ENCODE assay signal across 1 cellular context in the genomic region with DNA sequence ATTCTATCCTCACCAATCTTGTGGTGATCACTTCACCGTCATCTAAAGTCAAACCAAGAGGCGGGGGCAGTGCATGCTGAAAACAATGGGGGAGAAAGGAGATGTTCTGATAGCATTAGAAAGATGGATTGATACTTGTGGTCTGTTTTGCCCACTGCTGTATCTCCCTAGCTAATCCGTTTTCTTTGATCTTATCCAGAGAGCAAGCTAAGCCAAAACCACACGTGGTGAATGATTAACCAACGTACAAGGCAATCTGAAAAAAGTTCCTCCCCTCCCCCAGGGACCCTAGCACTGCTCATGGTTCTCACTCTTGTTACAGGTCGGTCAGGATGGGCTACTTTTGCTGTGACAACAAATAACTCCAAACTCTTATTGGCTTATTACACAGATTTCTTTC.
TF ChIP-seq lines count a peak whose summit lies in the region.

No MANE protein-coding gene starts in this region.

TF ChIP-seq in HepG2, 621 proteins besides CTCF, POLR2A, EP300 and RAD21 (continued from another document and continues in another):
- TF ChIP-seq, protein P1, sequence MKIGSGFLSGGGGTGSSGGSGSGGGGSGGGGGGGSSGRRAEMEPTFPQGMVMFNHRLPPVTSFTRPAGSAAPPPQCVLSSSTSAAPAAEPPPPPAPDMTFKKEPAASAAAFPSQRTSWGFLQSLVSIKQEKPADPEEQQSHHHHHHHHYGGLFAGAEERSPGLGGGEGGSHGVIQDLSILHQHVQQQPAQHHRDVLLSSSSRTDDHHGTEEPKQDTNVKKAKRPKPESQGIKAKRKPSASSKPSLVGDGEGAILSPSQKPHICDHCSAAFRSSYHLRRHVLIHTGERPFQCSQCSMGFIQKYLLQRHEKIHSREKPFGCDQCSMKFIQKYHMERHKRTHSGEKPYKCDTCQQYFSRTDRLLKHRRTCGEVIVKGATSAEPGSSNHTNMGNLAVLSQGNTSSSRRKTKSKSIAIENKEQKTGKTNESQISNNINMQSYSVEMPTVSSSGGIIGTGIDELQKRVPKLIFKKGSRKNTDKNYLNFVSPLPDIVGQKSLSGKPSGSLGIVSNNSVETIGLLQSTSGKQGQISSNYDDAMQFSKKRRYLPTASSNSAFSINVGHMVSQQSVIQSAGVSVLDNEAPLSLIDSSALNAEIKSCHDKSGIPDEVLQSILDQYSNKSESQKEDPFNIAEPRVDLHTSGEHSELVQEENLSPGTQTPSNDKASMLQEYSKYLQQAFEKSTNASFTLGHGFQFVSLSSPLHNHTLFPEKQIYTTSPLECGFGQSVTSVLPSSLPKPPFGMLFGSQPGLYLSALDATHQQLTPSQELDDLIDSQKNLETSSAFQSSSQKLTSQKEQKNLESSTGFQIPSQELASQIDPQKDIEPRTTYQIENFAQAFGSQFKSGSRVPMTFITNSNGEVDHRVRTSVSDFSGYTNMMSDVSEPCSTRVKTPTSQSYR (CRISPR knock-in tag; IDR thresholded peaks at IDR 0.05; ENCODE audit: borderline replicate concordance) = peak; percentile 92
- peak; percentile 55 for TF ChIP-seq SALL1 (CRISPR knock-in tag; IDR thresholded peaks at IDR 0.05)
- no peak for TF ChIP-seq PTBP1 (IDR thresholded peaks at IDR 0.05; ENCODE audit: low read depth, low read length, poor library complexity, severe bottlenecking)
- no peak for TF ChIP-seq HNRNPK (IDR thresholded peaks at IDR 0.05; ENCODE audit: low read depth, low read length, poor library complexity, severe bottlenecking)
- TF ChIP-seq MAX (IDR thresholded peaks at IDR 0.05) = peak; percentile 45; the same call in 1 of the 2 replicates
- TF ChIP-seq CREM (IDR thresholded peaks at IDR 0.05) = peak; percentile 45; the same call in 1 of the 2 replicates
- TF ChIP-seq CREM (CRISPR knock-in tag; IDR thresholded peaks at IDR 0.05) = no peak
- TF ChIP-seq ZNF251 (CRISPR knock-in tag; IDR thresholded peaks at IDR 0.05) = no peak
- TF ChIP-seq FOXM1 (CRISPR knock-in tag; IDR thresholded peaks at IDR 0.05) = no peak
- no peak for TF ChIP-seq ZNF775 (CRISPR knock-in tag; IDR thresholded peaks at IDR 0.05; ENCODE audit: borderline replicate concordance)
- TF ChIP-seq SOX13 (IDR thresholded peaks at IDR 0.05) = peak; percentile 86
- TF ChIP-seq SOX13 (CRISPR knock-in tag; conservative IDR thresholded peaks at IDR 0.05 in 1 of 2, IDR thresholded peaks at IDR 0.05 in 1 of 2) = peak in 1 of 2 experiments; percentile 99; a peak in 2 of 4 replicates
- TF ChIP-seq ZNF362 (CRISPR knock-in tag; IDR thresholded peaks at IDR 0.05; ENCODE audit: borderline replicate concordance) = peak; percentile 70
- no peak for TF ChIP-seq XBP1 (CRISPR knock-in tag; IDR thresholded peaks at IDR 0.05)
- peak; percentile 74 for TF ChIP-seq PATZ1 (CRISPR knock-in tag; IDR thresholded peaks at IDR 0.05)
- TF ChIP-seq NBN (conservative IDR thresholded peaks at IDR 0.05) = no peak
- TF ChIP-seq GPN1 (CRISPR knock-in tag; IDR thresholded peaks at IDR 0.05; ENCODE audit: borderline replicate concordance) = no peak
- TF ChIP-seq, protein P2, sequence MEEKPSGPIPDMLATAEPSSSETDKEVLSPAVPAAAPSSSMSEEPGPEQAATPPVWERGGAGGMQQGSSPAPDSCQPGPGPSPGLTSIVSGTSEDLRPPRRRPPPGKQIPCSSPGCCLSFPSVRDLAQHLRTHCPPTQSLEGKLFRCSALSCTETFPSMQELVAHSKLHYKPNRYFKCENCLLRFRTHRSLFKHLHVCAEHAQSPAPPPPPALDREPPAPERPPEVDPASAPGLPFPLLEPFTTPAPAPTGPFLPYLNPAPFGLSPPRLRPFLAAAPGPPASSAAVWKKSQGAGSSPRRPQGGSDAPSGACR (CRISPR knock-in tag; IDR thresholded peaks at IDR 0.05) = no peak
- TF ChIP-seq ZNF878 (CRISPR knock-in tag; IDR thresholded peaks at IDR 0.05) = 0 out of 2 replicates have a peak, but pooled peaks have one; percentile 54
- 0 out of 2 replicates have a peak, but pooled peaks have one; percentile 33 for TF ChIP-seq ZSCAN31 (CRISPR knock-in tag; IDR thresholded peaks at IDR 0.05; ENCODE audit: low read depth)
- TF ChIP-seq, protein P3, sequence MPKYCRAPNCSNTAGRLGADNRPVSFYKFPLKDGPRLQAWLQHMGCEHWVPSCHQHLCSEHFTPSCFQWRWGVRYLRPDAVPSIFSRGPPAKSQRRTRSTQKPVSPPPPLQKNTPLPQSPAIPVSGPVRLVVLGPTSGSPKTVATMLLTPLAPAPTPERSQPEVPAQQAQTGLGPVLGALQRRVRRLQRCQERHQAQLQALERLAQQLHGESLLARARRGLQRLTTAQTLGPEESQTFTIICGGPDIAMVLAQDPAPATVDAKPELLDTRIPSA (CRISPR knock-in tag; IDR thresholded peaks at IDR 0.05; ENCODE audit: borderline replicate concordance) = no peak
- TF ChIP-seq ZNF160 (CRISPR knock-in tag; IDR thresholded peaks at IDR 0.05) = no peak
- peak; percentile 36; the same call in 1 of the 2 replicates for TF ChIP-seq CEBPG (CRISPR knock-in tag; IDR thresholded peaks at IDR 0.05)
- no peak for TF ChIP-seq KLF15 (CRISPR knock-in tag; IDR thresholded peaks at IDR 0.05; ENCODE audit: borderline replicate concordance)
- no peak for TF ChIP-seq ZNF616 (CRISPR knock-in tag; IDR thresholded peaks at IDR 0.05; ENCODE audit: low read depth)
- TF ChIP-seq PITX1 (CRISPR knock-in tag; IDR thresholded peaks at IDR 0.05) = peak; percentile 99
- no peak for TF ChIP-seq ZFP90 (CRISPR knock-in tag; IDR thresholded peaks at IDR 0.05; ENCODE audit: borderline replicate concordance)
- TF ChIP-seq BCL6 (CRISPR knock-in tag; IDR thresholded peaks at IDR 0.05) = peak; percentile 58; the same call in 1 of the 2 replicates
- TF ChIP-seq GFI1 (CRISPR knock-in tag; IDR thresholded peaks at IDR 0.05; ENCODE audit: borderline replicate concordance) = peak; percentile 92
- TF ChIP-seq NFIC (IDR thresholded peaks at IDR 0.05; ENCODE audit: low read length) = peak; percentile 59; the same call in 1 of the 2 replicates
- no peak for TF ChIP-seq REPIN1 (CRISPR knock-in tag; IDR thresholded peaks at IDR 0.05; ENCODE audit: borderline replicate concordance, low read depth)
- peak; percentile 36; the same call in 1 of the 2 replicates for TF ChIP-seq HOXA3 (CRISPR knock-in tag; IDR thresholded peaks at IDR 0.05)
- TF ChIP-seq HOXA7 (CRISPR knock-in tag; IDR thresholded peaks at IDR 0.05) = no peak
- TF ChIP-seq ZNF792 (CRISPR knock-in tag; IDR thresholded peaks at IDR 0.05) = peak; percentile 48; the same call in 1 of the 2 replicates
- no peak for TF ChIP-seq ZBTB21 (CRISPR knock-in tag; IDR thresholded peaks at IDR 0.05)
- TF ChIP-seq POGZ (CRISPR knock-in tag; IDR thresholded peaks at IDR 0.05) = 0 out of 2 replicates have a peak, but pooled peaks have one; percentile 22
- no peak for TF ChIP-seq POLR2AphosphoS2 (IDR thresholded peaks at IDR 0.05; ENCODE audit: low read depth, low read length)
- TF ChIP-seq, protein P4, sequence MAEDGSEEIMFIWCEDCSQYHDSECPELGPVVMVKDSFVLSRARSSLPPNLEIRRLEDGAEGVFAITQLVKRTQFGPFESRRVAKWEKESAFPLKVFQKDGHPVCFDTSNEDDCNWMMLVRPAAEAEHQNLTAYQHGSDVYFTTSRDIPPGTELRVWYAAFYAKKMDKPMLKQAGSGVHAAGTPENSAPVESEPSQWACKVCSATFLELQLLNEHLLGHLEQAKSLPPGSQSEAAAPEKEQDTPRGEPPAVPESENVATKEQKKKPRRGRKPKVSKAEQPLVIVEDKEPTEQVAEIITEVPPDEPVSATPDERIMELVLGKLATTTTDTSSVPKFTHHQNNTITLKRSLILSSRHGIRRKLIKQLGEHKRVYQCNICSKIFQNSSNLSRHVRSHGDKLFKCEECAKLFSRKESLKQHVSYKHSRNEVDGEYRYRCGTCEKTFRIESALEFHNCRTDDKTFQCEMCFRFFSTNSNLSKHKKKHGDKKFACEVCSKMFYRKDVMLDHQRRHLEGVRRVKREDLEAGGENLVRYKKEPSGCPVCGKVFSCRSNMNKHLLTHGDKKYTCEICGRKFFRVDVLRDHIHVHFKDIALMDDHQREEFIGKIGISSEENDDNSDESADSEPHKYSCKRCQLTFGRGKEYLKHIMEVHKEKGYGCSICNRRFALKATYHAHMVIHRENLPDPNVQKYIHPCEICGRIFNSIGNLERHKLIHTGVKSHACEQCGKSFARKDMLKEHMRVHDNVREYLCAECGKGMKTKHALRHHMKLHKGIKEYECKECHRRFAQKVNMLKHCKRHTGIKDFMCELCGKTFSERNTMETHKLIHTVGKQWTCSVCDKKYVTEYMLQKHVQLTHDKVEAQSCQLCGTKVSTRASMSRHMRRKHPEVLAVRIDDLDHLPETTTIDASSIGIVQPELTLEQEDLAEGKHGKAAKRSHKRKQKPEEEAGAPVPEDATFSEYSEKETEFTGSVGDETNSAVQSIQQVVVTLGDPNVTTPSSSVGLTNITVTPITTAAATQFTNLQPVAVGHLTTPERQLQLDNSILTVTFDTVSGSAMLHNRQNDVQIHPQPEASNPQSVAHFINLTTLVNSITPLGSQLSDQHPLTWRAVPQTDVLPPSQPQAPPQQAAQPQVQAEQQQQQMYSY (CRISPR knock-in tag; IDR thresholded peaks at IDR 0.05) = no peak
- TF ChIP-seq SAP130 (CRISPR knock-in tag; IDR thresholded peaks at IDR 0.05; ENCODE audit: low read depth) = peak; percentile 46
- TF ChIP-seq RERE (CRISPR knock-in tag; IDR thresholded peaks at IDR 0.05; ENCODE audit: low read depth) = peak; percentile 96
- TF ChIP-seq, protein P5, sequence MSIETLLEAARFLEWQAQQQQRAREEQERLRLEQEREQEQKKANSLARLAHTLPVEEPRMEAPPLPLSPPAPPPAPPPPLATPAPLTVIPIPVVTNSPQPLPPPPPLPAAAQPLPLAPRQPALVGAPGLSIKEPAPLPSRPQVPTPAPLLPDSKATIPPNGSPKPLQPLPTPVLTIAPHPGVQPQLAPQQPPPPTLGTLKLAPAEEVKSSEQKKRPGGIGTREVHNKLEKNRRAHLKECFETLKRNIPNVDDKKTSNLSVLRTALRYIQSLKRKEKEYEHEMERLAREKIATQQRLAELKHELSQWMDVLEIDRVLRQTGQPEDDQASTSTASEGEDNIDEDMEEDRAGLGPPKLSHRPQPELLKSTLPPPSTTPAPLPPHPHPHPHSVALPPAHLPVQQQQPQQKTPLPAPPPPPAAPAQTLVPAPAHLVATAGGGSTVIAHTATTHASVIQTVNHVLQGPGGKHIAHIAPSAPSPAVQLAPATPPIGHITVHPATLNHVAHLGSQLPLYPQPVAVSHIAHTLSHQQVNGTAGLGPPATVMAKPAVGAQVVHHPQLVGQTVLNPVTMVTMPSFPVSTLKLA (IDR thresholded peaks at IDR 0.05) = no peak
- no peak for TF ChIP-seq BRD4 (CRISPR knock-in tag; IDR thresholded peaks at IDR 0.05)
- no peak for TF ChIP-seq HMGA1 (CRISPR knock-in tag; conservative IDR thresholded peaks at IDR 0.05)
- TF ChIP-seq ZNF460 (CRISPR knock-in tag; IDR thresholded peaks at IDR 0.05; ENCODE audit: borderline replicate concordance) = no peak
